ENCODE assay signal across 9 cellular contexts in genomic region chr14:61528591-61529021, GRCh38.
DNase-seq lines count a peak whose midpoint lies in the region; ATAC-seq and TF ChIP-seq lines count a peak whose summit lies in the region.
"Had no signal": no experiment of that assay in that cellular context is flagged by ENCODE, and none has a peak within 500 bp of the region (broad histone marks: within the 10 kb centered on the region; RNA-seq: fewer than 3 reads in every experiment).

No MANE protein-coding gene starts in this region.

- no peak for TF ChIP-seq RAD21 in HCT116 (IDR thresholded peaks at IDR 0.05; ENCODE audit: low read depth)

- peak overlapping the region; percentile 29 to 74 for H2BK12ac ChIP-seq in mesenchymal stem cell (ENCODE audit: low read length in 2 of 2)

- no peaks in the 10 kb centered on the region for H3K36me3 ChIP-seq in HCT116 (ENCODE audit: control insufficient read depth in 1 of 2, insufficient read depth in 2 of 2, low read length in 2 of 2)
- H3K36me3 ChIP-seq in mesenchymal stem cell (ENCODE audit: control insufficient read depth in 1 of 2, insufficient read depth in 2 of 2, low read depth in 1 of 2, low read length in 2 of 2) = no peaks in the 10 kb centered on the region
- H3K36me3 ChIP-seq in esophagus squamous epithelium = peaks cover 0 to 26% (median 0%) of the 10 kb centered on the region in 3 donors

- peak; percentile 47 for DNase-seq in AG08396 (ENCODE audit: low spot score)
- DNase-seq in HCT116 (ENCODE audit: low read depth, low spot score) = no peak
- DNase-seq in activated naive CD8-positive, alpha-beta T cell treated with anti-CD3 and anti-CD28 coated beads for 36 hours = peak; percentile 52
- peak; percentile 94 for DNase-seq in mesenchymal stem cell
- DNase-seq in esophagus squamous epithelium (lab: John Stamatoyannopoulos, UW) = no peak
- DNase-seq in T-helper 9 cell = no peak
- DNase-seq in activated gamma-delta T cell (lab: John Stamatoyannopoulos, UW) = no peak
- DNase-seq: GF-D8 had no signal

- H3K9ac ChIP-seq in HCT116 (ENCODE audit: low read length) = no peak overlapping the region
- no peak overlapping the region for H3K9ac ChIP-seq in mesenchymal stem cell (ENCODE audit: low read length)

- H3K4me3 ChIP-seq in HCT116 (replicated peaks in 1 of 2; ENCODE audit: low read depth in 1 of 2, low read length in 2 of 2) = no peak overlapping the region
- H3K4me3 ChIP-seq in mesenchymal stem cell (ENCODE audit: insufficient read depth in 1 of 2, low read depth in 1 of 2, low read length in 2 of 2) = no peak overlapping the region
- H3K4me3 ChIP-seq in esophagus squamous epithelium = no peak overlapping the region

- TF ChIP-seq POLR2A in HCT116 (IDR thresholded peaks at IDR 0.05; ENCODE audit: borderline replicate concordance, extremely low read depth, insufficient read depth, insufficient read length) (no peak), esophagus squamous epithelium (IDR thresholded peaks at IDR 0.05) (no peak)

- H4K20me1 ChIP-seq in HCT116 (ENCODE audit: insufficient read depth) = no peaks in the 10 kb centered on the region

- CTCF ChIA-PET in HCT116 (lab: Charles Lee) = no interaction called here

- H3K23ac ChIP-seq in mesenchymal stem cell (ENCODE audit: low read length in 2 of 2) = no peak overlapping the region

- H3K27me3 Mint-ChIP-seq in activated naive CD8-positive, alpha-beta T cell treated with anti-CD3 and anti-CD28 coated beads for 36 hours = no peaks in the 10 kb centered on the region

- H2BK5ac ChIP-seq in mesenchymal stem cell (ENCODE audit: low read depth, low read length, poor library complexity, severe bottlenecking) = no peak overlapping the region

- POLR2A ChIA-PET in HCT116 (lab: Charles Lee) = interaction anchor here (6.7 kb wide), 1 partner anchor 8 kb away, joined by 45 read pairs; no protein-coding TSS in a partner anchor

- H3K4me3 Mint-ChIP-seq in activated naive CD8-positive, alpha-beta T cell treated with anti-CD3 and anti-CD28 coated beads for 36 hours = no peak overlapping the region

- H4K91ac ChIP-seq in mesenchymal stem cell (ENCODE audit: low read length) = no peak overlapping the region

- peak overlapping the region; percentile 67 for H2AK5ac ChIP-seq in mesenchymal stem cell (ENCODE audit: low read length, severe bottlenecking)

- no peak overlapping the region; the same call in 1 of the 2 replicates for H3K27ac ChIP-seq in HCT116 (ENCODE audit: low read depth, low read length)
- peak overlapping the region; percentile 96 for H3K27ac ChIP-seq in mesenchymal stem cell (ENCODE audit: low read length, poor library complexity, severe bottlenecking)
- H3K27ac ChIP-seq in esophagus squamous epithelium = peak overlapping the region in 2 of 4 donors; percentile 88 to 93

- H3K9me3 ChIP-seq in HCT116 (ENCODE audit: control insufficient read depth in 1 of 2, insufficient read depth in 1 of 2, low read depth in 1 of 2, low read length in 2 of 2) (no peaks in the 10 kb centered on the region), mesenchymal stem cell (ENCODE audit: control insufficient read depth, low read length) (no peaks in the 10 kb centered on the region), esophagus squamous epithelium (no peaks in the 10 kb centered on the region)

- no peaks in the 10 kb centered on the region for H3K79me2 ChIP-seq in HCT116 (ENCODE audit: insufficient read depth, low read length)

- RAD21 ChIA-PET in HCT116 (lab: Charles Lee; ENCODE audit: low non-redundant PET in 1 of 2, low total read pairs in 2 of 2, uncharacterized antibody in 2 of 2, unreplicated experiment in 2 of 2) = no interaction called here

- H3K9me2 ChIP-seq in HCT116 (ENCODE audit: insufficient read depth) = no peaks in the 10 kb centered on the region

- H3K18ac ChIP-seq in mesenchymal stem cell (ENCODE audit: low read depth in 1 of 2, low read length in 2 of 2) = no peak overlapping the region

- intact Hi-C loops in HCT116 (cut with micrococcal nuclease) (no loop called here), esophagus squamous epithelium (cut with DNase I) (no loop called here)

- H3K27me3 ChIP-seq in HCT116 (ENCODE audit: insufficient read depth, low read length) = no peaks in the 10 kb centered on the region
- H3K27me3 ChIP-seq in mesenchymal stem cell (ENCODE audit: control insufficient read depth in 1 of 2, insufficient read depth in 1 of 2, low read length in 2 of 2) = no peaks in the 10 kb centered on the region
- H3K27me3 ChIP-seq in esophagus squamous epithelium = no peaks in the 10 kb centered on the region

- no peak overlapping the region for H4K8ac ChIP-seq in mesenchymal stem cell (ENCODE audit: low read length)

- H3K9me3 Mint-ChIP-seq in activated naive CD8-positive, alpha-beta T cell treated with anti-CD3 and anti-CD28 coated beads for 36 hours = peaks cover 7% of the 10 kb centered on the region

- H2AFZ ChIP-seq in HCT116 (ENCODE audit: low read depth, low read length, poor library complexity, severe bottlenecking) (no peak overlapping the region), mesenchymal stem cell (ENCODE audit: low read depth, low read length) (no peak overlapping the region)

- H3K36me3 Mint-ChIP-seq in activated naive CD8-positive, alpha-beta T cell treated with anti-CD3 and anti-CD28 coated beads for 36 hours = peaks cover 77% of the 10 kb centered on the region

- H3K4ac ChIP-seq in mesenchymal stem cell (ENCODE audit: low read depth in 1 of 2, low read length in 2 of 2) = no peak overlapping the region

- BruUV-seq in HCT116 (replicated peaks; lab: Mats Ljungman, UMichigan) = no TSS peak

- H2BK15ac ChIP-seq in mesenchymal stem cell (ENCODE audit: low read depth, poor library complexity, severe bottlenecking) = no peak overlapping the region

- peak overlapping the region; percentile 93 for H3K27ac Mint-ChIP-seq in activated naive CD8-positive, alpha-beta T cell treated with anti-CD3 and anti-CD28 coated beads for 36 hours

- TF ChIP-seq CTCF in HCT116 (IDR thresholded peaks at IDR 0.05 in 2 of 3, conservative IDR thresholded peaks at IDR 0.05 in 1 of 3; ENCODE audit: borderline replicate concordance in 1 of 3, insufficient read depth in 1 of 3, low read depth in 2 of 3, low read length in 2 of 3) = no peak
- no peak for TF ChIP-seq CTCF in esophagus squamous epithelium (IDR thresholded peaks at IDR 0.05)

- H3K4me1 Mint-ChIP-seq in activated naive CD8-positive, alpha-beta T cell treated with anti-CD3 and anti-CD28 coated beads for 36 hours = peaks cover 91% of the 10 kb centered on the region

- H3K4me2 ChIP-seq in HCT116 (ENCODE audit: low read length) (peak overlapping the region; percentile 71), mesenchymal stem cell (ENCODE audit: low read length, poor library complexity, severe bottlenecking) (no peak overlapping the region)

- WGBS in mesenchymal stem cell = 34% methylated on average over 9 of the region's 9 CpGs
- 69% methylated on average over 9 of the region's 9 CpGs; no CpG with 5 or more reads in 1 of the 2 donors for WGBS in esophagus squamous epithelium, 2 donors

- peaks cover 11% of the 10 kb centered on the region for H3K79me1 ChIP-seq in mesenchymal stem cell (replicated peaks; ENCODE audit: low read length, poor library complexity, severe bottlenecking)

- peaks cover 72 to 81% of the 10 kb centered on the region in 2 experiments for H3K4me1 ChIP-seq in HCT116 (ENCODE audit: control insufficient read depth in 1 of 2, insufficient read depth in 2 of 2, low read length in 2 of 2)
- peaks cover 42% of the 10 kb centered on the region for H3K4me1 ChIP-seq in mesenchymal stem cell (ENCODE audit: control insufficient read depth, insufficient read depth, low read depth, low read length)
- H3K4me1 ChIP-seq in esophagus squamous epithelium = peaks cover 41 to 83% (median 64%) of the 10 kb centered on the region in 3 donors

- peak overlapping the region in 1 of 2 experiments; percentile 19 for H3K14ac ChIP-seq in mesenchymal stem cell (ENCODE audit: low read length in 2 of 2)

- no peak for ATAC-seq in HCT116
- no peak for ATAC-seq in HG03460 (IDR thresholded peaks at IDR 0.05; ENCODE audit: unreplicated experiment)

- H2BK120ac ChIP-seq in mesenchymal stem cell (ENCODE audit: low read depth, low read length) = no peak overlapping the region

TF ChIP-seq in HCT116, 20 proteins besides CTCF, POLR2A, EP300 and RAD21:
- peak; percentile 44 for TF ChIP-seq JUND (IDR thresholded peaks at IDR 0.05)
- peak; percentile 24; the same call in 1 of the 2 replicates for TF ChIP-seq FOSL1 (IDR thresholded peaks at IDR 0.05; ENCODE audit: low read depth)
- TF ChIP-seq MAX (IDR thresholded peaks at IDR 0.05) = 0 out of 2 replicates have a peak, but pooled peaks have one; percentile 15
- TF ChIP-seq EZH2 (IDR thresholded peaks at IDR 0.05) = no peak

Comparison
In these comparisons a context has a peak if more than half of its experiments do, and no peak if none do; other contexts are left out.
1. DNase-seq: peak in AG08396 (single experiment), activated naive CD8-positive, alpha-beta T cell treated with anti-CD3 and anti-CD28 coated beads for 36 hours (single experiment) and mesenchymal stem cell (single experiment); none in HCT116 (single experiment), esophagus squamous epithelium (single experiment), T-helper 9 cell (single experiment) and activated gamma-delta T cell (single experiment).